8 cellular contexts compared by ENCODE assay signal in the genomic region with DNA sequence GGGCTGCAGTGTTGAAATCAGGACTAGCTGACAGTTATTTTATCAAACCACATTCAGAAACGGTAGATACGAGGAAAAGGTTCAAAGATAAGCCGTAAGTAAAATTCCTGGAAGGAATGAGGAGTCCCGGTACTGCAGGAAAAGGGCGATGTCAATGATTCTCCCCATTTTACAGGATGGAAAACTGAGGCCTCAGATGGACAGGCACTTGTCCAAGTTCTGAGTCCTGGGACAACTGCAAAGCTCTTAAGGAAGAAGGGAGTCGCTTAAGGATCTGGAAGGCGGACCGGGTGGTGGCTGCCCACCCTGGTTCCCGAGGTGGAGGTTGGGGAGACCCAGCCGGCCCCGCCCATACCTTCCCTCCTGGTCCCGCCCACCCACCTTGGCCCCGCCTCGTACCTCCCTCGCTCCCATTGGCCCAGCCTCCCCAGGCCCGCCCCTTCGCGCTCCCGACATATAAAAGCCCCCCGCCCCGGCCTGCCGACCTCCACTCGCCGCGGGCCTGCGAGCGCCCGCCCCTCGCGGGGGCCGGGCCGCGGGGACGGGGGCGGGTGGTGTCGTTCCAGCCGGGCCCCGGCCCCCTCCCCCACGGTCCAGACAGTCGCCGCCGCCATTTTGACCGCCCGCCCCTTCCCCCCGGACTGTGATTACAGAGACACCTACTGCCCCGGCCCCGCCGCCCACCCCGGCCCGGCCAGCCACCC. TPM values are rescaled to one million over a fixed set of nuclear protein-coding genes. Genes with fewer than 3 reads are reported as not detected.
DNase-seq lines count a peak whose midpoint lies in the region; ATAC-seq, FAIRE-seq and TF ChIP-seq lines count a peak whose summit lies in the region.

No MANE protein-coding gene starts in this region.

- H3K23me2 ChIP-seq in H1 (ENCODE audit: low read depth, low read length): peaks cover 5% of the 10 kb centered on the region; the same call in 1 of the 2 replicates

- H3K4ac ChIP-seq in H1 (replicated peaks; ENCODE audit: insufficient read length, low read depth, low read length): no peak overlapping the region

- H3K27me3 ChIP-seq in A673 (replicated peaks; ENCODE audit: insufficient read depth, low read depth, low read length, poor library complexity): no peaks in the 10 kb centered on the region
- H3K27me3 ChIP-seq in H1 (replicated peaks in 1 of 4; ENCODE audit: control insufficient read depth in 3 of 4, extremely low read depth in 1 of 4, insufficient read depth in 3 of 4, low read length in 3 of 4): no peaks in the 10 kb centered on the region

- BruUV-seq in A673 (replicated peaks; lab: Mats Ljungman, UMichigan): no TSS peak

- intact Hi-C loops in A673 (cut with micrococcal nuclease; ENCODE audit: unreplicated experiment): loop anchor here (5.0 kb wide), 1 partner anchor 67 kb away; the partner anchor contains the start of gene MISP3

- no peak overlapping the region for H2AK5ac ChIP-seq in H1 (ENCODE audit: low read depth, low read length)

- H2AFZ ChIP-seq in H1 (ENCODE audit: low read length): no peak overlapping the region

- H3K23ac ChIP-seq in H1 (ENCODE audit: insufficient read length): no peak overlapping the region

- H3K18ac ChIP-seq in H1 (ENCODE audit: extremely low read depth, low read length): peak overlapping the region; percentile 7; the same call in 1 of the 2 replicates

- H3K56ac ChIP-seq in H1 (replicated peaks; ENCODE audit: insufficient read length, low read depth, low read length): no peak overlapping the region

- H3K14ac ChIP-seq in H1 (ENCODE audit: insufficient read length): no peak overlapping the region

- 62% methylated on average over 8 of the region's 50 CpGs; no CpG with 5 or more reads in 1 of the 2 experiments for WGBS in H1 (ENCODE audit: extremely low coverage in 1 of 2, insufficient coverage in 1 of 2, insufficient read length in 1 of 2, insufficient replicate concordance in 2 of 2, low coverage in 1 of 2, low lambda C conversion rate in 2 of 2, missing lambda C conversion rate in 1 of 2), 2 experiments
- 17 to 100% methylated on average over 4 to 24 of the region's 50 CpGs for WGBS in mesodermal cell (ENCODE audit: insufficient coverage in 2 of 2), 2 experiments

- DNase-seq in A673 (ENCODE audit: low spot score): peak; percentile 91
- peak; percentile 92 for DNase-seq in NK-92 treated with Interleukin-12 subunit alpha and Interleukin-12 subunit beta, amount 100 ng/mL, for 24 hours (lab: John Stamatoyannopoulos, UW)
- peak; percentile 78 to 92 (median 84) for DNase-seq in activated CD8-positive, alpha-beta memory T cell treated with anti-CD3 and anti-CD28 coated beads for 48 hours (ENCODE audit: low read depth in 2 of 3, low spot score in 2 of 3)
- DNase-seq in H1 (ENCODE audit: low read depth in 1 of 2, low spot score in 2 of 2): peak; percentile 51 to 94
- DNase-seq in stimulated activated CD8-positive, alpha-beta memory T cell treated with anti-CD3 and anti-CD28 coated beads, Interleukin-12 subunit alpha, Interleukin-12 subunit beta, amount 100 ng/mL, for 24 hours (ENCODE audit: extremely low read depth): peak; percentile 80

- CTCF ChIA-PET in A673 (lab: Charles Lee): no interaction called here
- CTCF ChIA-PET in H1 (lab: Charles Lee; ENCODE audit: partially characterized antibody): interaction anchor here (1.0 to 1.8 kb wide), 5 partner anchors 26 to 124 kb away, joined by 3 to 6 read pairs (median 4); partner anchors contain the start of gene IL27RA

- H3K4me2 ChIP-seq in H1 (ENCODE audit: insufficient read depth in 1 of 2, low read depth in 2 of 2, low read length in 2 of 2): peak overlapping the region; percentile 41 to 56

- peaks cover 0 to 9% of the 10 kb centered on the region in 2 experiments; a peak in 2 of 4 replicates for H3K79me2 ChIP-seq in H1 (ENCODE audit: control insufficient read depth in 1 of 2, insufficient read depth in 2 of 2, low read length in 2 of 2)

- H2BK12ac ChIP-seq in H1 (ENCODE audit: low read depth, low read length): no peak overlapping the region

- H3K27ac ChIP-seq in A673 (ENCODE audit: low read depth, low read length, poor library complexity, severe bottlenecking) (peak overlapping the region; percentile 99), H1 (ENCODE audit: low read depth, low read length) (peak overlapping the region; percentile 61), mesodermal cell (ENCODE audit: low read depth, low read length, severe bottlenecking) (peak overlapping the region; percentile 100)

- no peak for FAIRE-seq in H1 (lab: Jason Lieb, UNC)

- H3K4me1 ChIP-seq in A673 (ENCODE audit: insufficient read depth, low read length, poor library complexity, severe bottlenecking): peaks cover 11% of the 10 kb centered on the region
- peaks cover 0 to 4% (median under 1%) of the 10 kb centered on the region in 4 experiments; a peak in 5 of 7 replicates for H3K4me1 ChIP-seq in H1 (replicated peaks in 1 of 4; ENCODE audit: control insufficient read depth in 3 of 4, insufficient read depth in 4 of 4, low read length in 3 of 4)
- H3K4me1 ChIP-seq in mesodermal cell (ENCODE audit: control insufficient read depth, insufficient read depth, low read length, poor library complexity, severe bottlenecking): no peaks in the 10 kb centered on the region

- H3K9me3 ChIP-seq in A673 (ENCODE audit: low read depth, low read length, poor library complexity, severe bottlenecking) (no peaks in the 10 kb centered on the region), H1 (ENCODE audit: insufficient read depth in 2 of 2, low read depth in 1 of 2, low read length in 1 of 2) (no peaks in the 10 kb centered on the region), mesodermal cell (ENCODE audit: control insufficient read depth, low read length) (no peaks in the 10 kb centered on the region)

- H3K4me3 ChIP-seq in A673 (ENCODE audit: low read depth, low read length, poor library complexity, severe bottlenecking) (peak overlapping the region; percentile 91), H1 (ENCODE audit: extremely low read depth in 1 of 4, insufficient read depth in 2 of 4, low read depth in 3 of 4, low read length in 4 of 4) (peak overlapping the region; percentile 62 to 81 (median 69); a peak in 6 of 8 replicates), mesodermal cell (ENCODE audit: extremely low read depth, insufficient read depth, low read length, poor library complexity, severe bottlenecking) (peak overlapping the region; percentile 63)

- H2BK120ac ChIP-seq in H1 (replicated peaks; ENCODE audit: low read depth, low read length): no peak overlapping the region

- H2BK20ac ChIP-seq in H1 (ENCODE audit: low read length): 0 out of 2 replicates have a peak overlapping the region, but pooled peaks have one; percentile 74

- no peak for TF ChIP-seq RAD21 in H1 (IDR thresholded peaks at IDR 0.05 in 1 of 2, conservative IDR thresholded peaks at IDR 0.05 in 1 of 2; ENCODE audit: low read depth in 2 of 2, low read length in 2 of 2)

- H2BK5ac ChIP-seq in H1 (ENCODE audit: low read depth, low read length): no peak overlapping the region; the same call in 1 of the 2 replicates

- peak overlapping the region; percentile 69 to 85 (median 80) for H3K9ac ChIP-seq in H1 (replicated peaks in 1 of 4; ENCODE audit: extremely low read depth in 1 of 4, low read depth in 3 of 4, low read length in 3 of 4)

- peaks cover 3% of the 10 kb centered on the region for H3K79me1 ChIP-seq in H1 (ENCODE audit: low read depth, low read length)

- H4K91ac ChIP-seq in H1 (replicated peaks; ENCODE audit: insufficient read length, low read length): no peak overlapping the region

- peak overlapping the region; percentile 94; the same call in 1 of the 2 replicates for H4K8ac ChIP-seq in H1 (ENCODE audit: extremely low read depth, insufficient read depth, low read length)

- H4K5ac ChIP-seq in H1 (ENCODE audit: insufficient read length, low read depth, low read length): no peak overlapping the region

- peak; percentile 36 for ATAC-seq in GM18868 (IDR thresholded peaks at IDR 0.05; ENCODE audit: unreplicated experiment)
- peak; percentile 31 for ATAC-seq in HG03442 (IDR thresholded peaks at IDR 0.05; ENCODE audit: unreplicated experiment)

- peak overlapping the region; percentile 55; the same call in 1 of the 2 replicates for H2BK15ac ChIP-seq in H1 (ENCODE audit: low read length)

- no peaks in the 10 kb centered on the region for H4K20me1 ChIP-seq in H1 (replicated peaks in 1 of 2; ENCODE audit: control insufficient read depth in 1 of 2, insufficient read depth in 2 of 2, low read length in 2 of 2)

- TF ChIP-seq CTCF in A673 (conservative IDR thresholded peaks at IDR 0.05; ENCODE audit: low read depth, low read length): no peak
- no peak for TF ChIP-seq CTCF in H1 (IDR thresholded peaks at IDR 0.05; ENCODE audit: control extremely low read depth in 1 of 3, insufficient read depth in 1 of 3, low read depth in 1 of 3, low read length in 3 of 3)

- POLR2A ChIA-PET in A673 (lab: Charles Lee; ENCODE audit: low non-redundant PET): no interaction called here
- POLR2A ChIA-PET in H1 (lab: Charles Lee; ENCODE audit: partially characterized antibody): interaction anchor here (0.8 to 3.5 kb wide), 18 partner anchors 9 to 159 kb away, joined by 3 to 16 read pairs (median 6); partner anchors contain the start of genes DCAF15, IL27RA and RLN3

- TF ChIP-seq POLR2A in H1 (IDR thresholded peaks at IDR 0.05; ENCODE audit: control extremely low read depth in 1 of 2, low read depth in 2 of 2, low read length in 2 of 2): peak; percentile 69 to 71

- TF ChIP-seq EP300 in H1 (IDR thresholded peaks at IDR 0.05; ENCODE audit: borderline replicate concordance in 1 of 2, low read depth in 2 of 2, low read length in 2 of 2): no peak

- H3K36me3 ChIP-seq in A673 (ENCODE audit: insufficient read depth, low read length, poor library complexity, severe bottlenecking): no peaks in the 10 kb centered on the region
- no peaks in the 10 kb centered on the region; a peak in 1 of 8 replicates for H3K36me3 ChIP-seq in H1 (ENCODE audit: control insufficient read depth in 2 of 4, insufficient read depth in 4 of 4, low read length in 3 of 4)
- no peaks in the 10 kb centered on the region for H3K36me3 ChIP-seq in mesodermal cell (ENCODE audit: control insufficient read depth, insufficient read depth, low read length)

RNA-seq across cellular contexts. Expression of gene RFX1, which starts 0.6 kb away (rescaled TPM):
- total RNA-seq in A673 (2021): 19.5 and 23.1 TPM in 2 replicates
- total RNA-seq in H1 (2021; fragmentation: NEBNext Ultra II Directional; extraction: Animal tissue kit (Norgen Biotek cat#: 25700)): 16.1 and 17.0 TPM in 2 replicates
- 4.9 and 10.4 TPM in 2 replicates for polyA plus RNA-seq in H1 (2011; rRNA removed)
- 3.4 TPM for polyA plus RNA-seq in H1 (2011; cell fraction: cytosol; rRNA removed)
- polyA plus RNA-seq in H1 (2011; cell fraction: nucleus; rRNA removed): 13.6 TPM
- 10.7 to 19.4 TPM (median 17.4 TPM) in 4 replicates for polyA plus RNA-seq in H1 (2012, experiment 1 of 2)
- polyA plus RNA-seq in H1 (2012, experiment 2 of 2): 11.3 TPM
- 8.7 TPM for polyA plus RNA-seq in H1 (2013, experiment 1 of 2)
- 8.1 TPM for polyA plus RNA-seq in H1 (2013, experiment 2 of 2)
- 1.9 and 2.7 TPM in 2 replicates for polyA minus RNA-seq in H1 (2011; rRNA and poly(A)+ RNA removed)
- polyA minus RNA-seq in H1 (2011; cell fraction: cytosol; rRNA and poly(A)+ RNA removed): 19.2 TPM
- 9.3 TPM for polyA minus RNA-seq in H1 (2011; cell fraction: nucleus; rRNA and poly(A)+ RNA removed)
- 12.8 TPM for polyA plus RNA-seq in mesodermal cell (2013, experiment 1 of 2)
- polyA plus RNA-seq in mesodermal cell (2013, experiment 2 of 2): 10.3 TPM

RNA-seq across cellular contexts. Expression of gene RLN3, which starts 22.4 kb away (rescaled TPM):
- not detected in 2 replicates for total RNA-seq in A673 (2021)
- total RNA-seq in H1 (2021; fragmentation: NEBNext Ultra II Directional; extraction: Animal tissue kit (Norgen Biotek cat#: 25700)): not detected in 2 replicates
- polyA plus RNA-seq in H1 (2011; rRNA removed): not detected in 2 replicates
- polyA plus RNA-seq in H1 (2011; cell fraction: cytosol; rRNA removed): not detected
- not detected for polyA plus RNA-seq in H1 (2011; cell fraction: nucleus; rRNA removed)
- not detected in 4 replicates for polyA plus RNA-seq in H1 (2012, experiment 1 of 2)
- polyA plus RNA-seq in H1 (2012, experiment 2 of 2): not detected
- not detected for polyA plus RNA-seq in H1 (2013, experiment 1 of 2)
- polyA plus RNA-seq in H1 (2013, experiment 2 of 2): not detected
- not detected in 2 replicates for polyA minus RNA-seq in H1 (2011; rRNA and poly(A)+ RNA removed)
- not detected for polyA minus RNA-seq in H1 (2011; cell fraction: cytosol; rRNA and poly(A)+ RNA removed)
- polyA minus RNA-seq in H1 (2011; cell fraction: nucleus; rRNA and poly(A)+ RNA removed): not detected
- not detected for polyA plus RNA-seq in mesodermal cell (2013, experiment 1 of 2)
- not detected for polyA plus RNA-seq in mesodermal cell (2013, experiment 2 of 2)

RNA-seq across cellular contexts. Expression of gene IL27RA, which starts 26.0 kb away (rescaled TPM):
- 5.4 and 6.0 TPM in 2 replicates for total RNA-seq in A673 (2021)
- 14.7 and 15.1 TPM in 2 replicates for total RNA-seq in H1 (2021; fragmentation: NEBNext Ultra II Directional; extraction: Animal tissue kit (Norgen Biotek cat#: 25700))
- polyA plus RNA-seq in H1 (2011; rRNA removed): 9.9 and 10.8 TPM in 2 replicates
- 10.1 TPM for polyA plus RNA-seq in H1 (2011; cell fraction: cytosol; rRNA removed)
- 10.7 TPM for polyA plus RNA-seq in H1 (2011; cell fraction: nucleus; rRNA removed)
- polyA plus RNA-seq in H1 (2012, experiment 1 of 2): 10.1 to 14.2 TPM (median 12.6 TPM) in 4 replicates
- polyA plus RNA-seq in H1 (2012, experiment 2 of 2): 12.9 TPM
- polyA plus RNA-seq in H1 (2013, experiment 1 of 2): 24.7 TPM
- polyA plus RNA-seq in H1 (2013, experiment 2 of 2): 24.8 TPM
- 5.9 TPM in 2 replicates for polyA minus RNA-seq in H1 (2011; rRNA and poly(A)+ RNA removed)
- 8.6 TPM for polyA minus RNA-seq in H1 (2011; cell fraction: cytosol; rRNA and poly(A)+ RNA removed)
- polyA minus RNA-seq in H1 (2011; cell fraction: nucleus; rRNA and poly(A)+ RNA removed): 3.5 TPM
- polyA plus RNA-seq in mesodermal cell (2013, experiment 1 of 2): 13.6 TPM
- 11.2 TPM for polyA plus RNA-seq in mesodermal cell (2013, experiment 2 of 2)

RNA-seq across cellular contexts. Expression of gene DCAF15, which starts 53.2 kb away (rescaled TPM):
- 62.4 and 65.4 TPM in 2 replicates for total RNA-seq in A673 (2021)
- total RNA-seq in H1 (2021; fragmentation: NEBNext Ultra II Directional; extraction: Animal tissue kit (Norgen Biotek cat#: 25700)): 68.7 and 77.1 TPM in 2 replicates
- polyA plus RNA-seq in H1 (2011; rRNA removed): 80.8 and 127 TPM in 2 replicates
- polyA plus RNA-seq in H1 (2011; cell fraction: cytosol; rRNA removed): 69.0 TPM
- polyA plus RNA-seq in H1 (2011; cell fraction: nucleus; rRNA removed): 277 TPM
- polyA plus RNA-seq in H1 (2012, experiment 1 of 2): 53.4 to 97.6 TPM (median 89.3 TPM) in 4 replicates
- polyA plus RNA-seq in H1 (2012, experiment 2 of 2): 56.8 TPM
- 47.2 TPM for polyA plus RNA-seq in H1 (2013, experiment 1 of 2)
- 42.2 TPM for polyA plus RNA-seq in H1 (2013, experiment 2 of 2)
- 36.7 and 59.9 TPM in 2 replicates for polyA minus RNA-seq in H1 (2011; rRNA and poly(A)+ RNA removed)
- polyA minus RNA-seq in H1 (2011; cell fraction: cytosol; rRNA and poly(A)+ RNA removed): 32.1 TPM
- 66.5 TPM for polyA minus RNA-seq in H1 (2011; cell fraction: nucleus; rRNA and poly(A)+ RNA removed)
- polyA plus RNA-seq in mesodermal cell (2013, experiment 1 of 2): 49.4 TPM
- 40.8 TPM for polyA plus RNA-seq in mesodermal cell (2013, experiment 2 of 2)

RNA-seq across cellular contexts. Expression of gene PALM3, which starts 56.3 kb away (rescaled TPM):
- total RNA-seq in A673 (2021): 18.5 and 21.8 TPM in 2 replicates
- 31.3 and 33.1 TPM in 2 replicates for total RNA-seq in H1 (2021; fragmentation: NEBNext Ultra II Directional; extraction: Animal tissue kit (Norgen Biotek cat#: 25700))
- 5.8 and 12.1 TPM in 2 replicates for polyA plus RNA-seq in H1 (2011; rRNA removed)
- polyA plus RNA-seq in H1 (2011; cell fraction: cytosol; rRNA removed): 21.0 TPM
- polyA plus RNA-seq in H1 (2011; cell fraction: nucleus; rRNA removed): 11.7 TPM
- 26.0 to 38.6 TPM (median 32.7 TPM) in 4 replicates for polyA plus RNA-seq in H1 (2012, experiment 1 of 2)
- polyA plus RNA-seq in H1 (2012, experiment 2 of 2): 10.6 TPM
- polyA plus RNA-seq in H1 (2013, experiment 1 of 2): 18.2 TPM
- 18.3 TPM for polyA plus RNA-seq in H1 (2013, experiment 2 of 2)
- 3.2 and 3.3 TPM in 2 replicates for polyA minus RNA-seq in H1 (2011; rRNA and poly(A)+ RNA removed)
- 6.1 TPM for polyA minus RNA-seq in H1 (2011; cell fraction: cytosol; rRNA and poly(A)+ RNA removed)
- 4.0 TPM for polyA minus RNA-seq in H1 (2011; cell fraction: nucleus; rRNA and poly(A)+ RNA removed)
- 8.3 TPM for polyA plus RNA-seq in mesodermal cell (2013, experiment 1 of 2)
- polyA plus RNA-seq in mesodermal cell (2013, experiment 2 of 2): 5.8 TPM

Comparison
In these comparisons a context has a peak if more than half of its experiments do, and no peak if none do; other contexts are left out.
1. Peak in every context shown above with its lines: DNase-seq, ATAC-seq, H3K4me3 ChIP-seq and H3K27ac ChIP-seq.